15 cellular contexts compared by ENCODE assay signal in the genomic region with DNA sequence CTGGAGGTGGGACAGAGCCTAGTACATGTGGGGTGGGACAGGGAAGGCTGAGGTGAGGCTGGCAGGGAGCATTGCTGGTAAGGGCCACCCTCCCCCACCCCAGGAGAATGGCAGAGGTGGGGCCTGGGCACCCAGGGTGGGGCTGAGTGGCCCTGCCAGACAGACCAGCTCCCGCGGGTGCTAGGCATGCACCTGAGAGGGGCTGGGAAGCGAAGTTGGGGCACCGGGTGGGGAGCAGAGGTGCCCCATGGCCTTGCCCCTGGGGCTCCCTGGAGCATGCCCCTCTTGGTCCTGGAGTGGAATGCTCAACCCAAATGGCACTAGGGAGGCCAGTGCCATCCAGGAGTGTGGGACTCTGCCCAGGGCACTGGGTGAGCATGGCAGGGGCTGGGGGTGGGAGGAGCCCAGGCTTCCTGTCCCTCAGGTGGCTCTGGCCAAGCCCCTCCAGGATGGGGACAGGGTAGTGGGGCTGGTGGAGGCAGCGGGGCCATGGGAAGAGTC. TPM values are rescaled to one million over a fixed set of nuclear protein-coding genes. Genes with fewer than 3 reads are reported as not detected.
DNase-seq lines count a peak whose midpoint lies in the region; ATAC-seq and TF ChIP-seq lines count a peak whose summit lies in the region.
"Had no signal": no experiment of that assay in that cellular context is flagged by ENCODE, and none has a peak within 500 bp of the region (broad histone marks: within the 10 kb centered on the region; RNA-seq: fewer than 3 reads in every experiment).

No MANE protein-coding gene starts in this region.

- no peak for ATAC-seq in heart right ventricle
- no peak for ATAC-seq in HG02623 (IDR thresholded peaks at IDR 0.05; ENCODE audit: unreplicated experiment)
- ATAC-seq in GM18858 (IDR thresholded peaks at IDR 0.05; ENCODE audit: unreplicated experiment), result no peak
- ATAC-seq: SK-N-SH treated with all-trans-retinoic acid at 6 μM for 48 hours had no signal

- H3K4me1 ChIP-seq in BLaER1 (peaks cover 75% of the 10 kb centered on the region), heart right ventricle (peaks cover 37 to 89% (median 77%) of the 10 kb centered on the region in 9 donors), skeletal muscle satellite cell (ENCODE audit: control insufficient read depth, insufficient read depth, low read length) (peaks cover 46% of the 10 kb centered on the region)

- H3K36me3 ChIP-seq in BLaER1 (peaks cover 42% of the 10 kb centered on the region), heart right ventricle (peaks cover 0 to 35% (median 0%) of the 10 kb centered on the region in 9 donors), skeletal muscle satellite cell (ENCODE audit: insufficient read depth, low read length) (no peaks in the 10 kb centered on the region)
- H3K36me3 ChIP-seq: BE2C had no signal

- H3K9me3 ChIP-seq in BLaER1 (no peaks in the 10 kb centered on the region), heart right ventricle (no peaks in the 10 kb centered on the region), skeletal muscle satellite cell (replicated peaks; ENCODE audit: low read length) (no peaks in the 10 kb centered on the region)
- H3K9me3 ChIP-seq: BE2C had no signal

- H3K4me3 ChIP-seq in BLaER1 (peak overlapping the region; percentile 87), heart right ventricle (peak overlapping the region in 9 of 10 donors; percentile 56 to 98 (median 86)), skeletal muscle satellite cell (ENCODE audit: low read length) (no peak overlapping the region)

- peak overlapping the region; percentile 100 for H3K4me2 ChIP-seq in BLaER1
- peak overlapping the region; percentile 79 for H3K4me2 ChIP-seq in skeletal muscle satellite cell (ENCODE audit: low read length)

- WGBS in heart right ventricle, 2 donors, result 82 to 94% methylated on average over 5 of the region's 5 CpGs

- H3K27me3 ChIP-seq in BLaER1, result no peaks in the 10 kb centered on the region
- peaks cover 0 to 6% (median 0%) of the 10 kb centered on the region in 7 donors for H3K27me3 ChIP-seq in heart right ventricle
- H3K27me3 ChIP-seq in skeletal muscle satellite cell (ENCODE audit: control insufficient read depth, insufficient read depth, low read length), result peaks cover 55% of the 10 kb centered on the region

- POLR2A ChIA-PET in RWPE1 (lab: Yijun Ruan, JAX; ENCODE audit: low non-redundant PET), result no interaction called here

- intact Hi-C loops in heart right ventricle (cut with DNase I), result loop anchor here in 1 of 10 donors (5.0 kb wide), 1 partner anchor 47 kb away; no protein-coding TSS in a partner anchor

- H3K27ac ChIP-seq in BLaER1 (peak overlapping the region; percentile 96), RWPE1 (peak overlapping the region; percentile 89), heart right ventricle (peak overlapping the region in 6 of 10 donors; percentile 3 to 99 (median 96))

- TF ChIP-seq CTCF in RWPE1 (conservative IDR thresholded peaks at IDR 0.05; ENCODE audit: low read depth), result no peak
- no peak for TF ChIP-seq CTCF in heart right ventricle (IDR thresholded peaks at IDR 0.05)

- H3K9ac ChIP-seq in BLaER1 (peak overlapping the region; percentile 92), skeletal muscle satellite cell (ENCODE audit: low read depth, low read length) (no peak overlapping the region)

- CTCF ChIA-PET in RWPE1 (lab: Yijun Ruan, JAX), result interaction anchor here (0.7 to 7.2 kb wide), 4 partner anchors 19 to 349 kb away, joined by 3 to 57 read pairs (median 4); no protein-coding TSS in a partner anchor

- DNase-seq in RWPE1 (ENCODE audit: low spot score) (no peak), heart right ventricle (no peak)
- no peak for DNase-seq in activated CD4-positive, alpha-beta T cell treated with anti-CD3 and anti-CD28 coated beads for 48 hours
- no peak for DNase-seq in stimulated activated CD4-positive, alpha-beta T cell treated with anti-CD3 and anti-CD28 coated beads, Interleukin-1b, Interleukin-23, amount 100 ng/mL, for 48 hours
- DNase-seq: activated naive CD4-positive, alpha-beta T cell treated with Interleukin-2 at 50 U/mL for 16 hours; BE2C; GF-D8 had no signal

- H4K20me1 ChIP-seq in BLaER1, result peaks cover 52% of the 10 kb centered on the region

RNA-seq across cellular contexts. Expression of a gene that starts 1.3 kb away (rescaled TPM):
- total RNA-seq in heart right ventricle, result 100 to 1,000 TPM in 1 of 10 donors, 10 to 100 TPM in 9; 21.8 to 134 (median 42.0) TPM
- 100 to 1,000 TPM in 1 of 2 donors, 10 to 100 TPM in 1; 24.6 to 138 TPM for polyA plus RNA-seq in heart right ventricle
- 104 and 119 TPM in 2 replicates for total RNA-seq in skeletal muscle satellite cell (2012; rRNA removed)

RNA-seq across cellular contexts. Expression of a gene that starts 30.0 kb away (rescaled TPM):
- total RNA-seq in heart right ventricle, result 1 to 10 TPM in 2 of 10 donors, under 1 TPM in 4, not detected in 4; 0.16 to 2.0 (median 0.48) TPM
- polyA plus RNA-seq in heart right ventricle, result 1 to 10 TPM in 1 of 2 donors, under 1 TPM in 1; 0.51 to 1.2 TPM
- total RNA-seq in skeletal muscle satellite cell (2012; rRNA removed), result not detected in 2 replicates
- total RNA-seq: M059J had no signal
- polyA plus RNA-seq: neural cell had no signal

RNA-seq across cellular contexts. Expression of a gene that starts 40.5 kb away (rescaled TPM):
- total RNA-seq in heart right ventricle, result not detected
- polyA plus RNA-seq in heart right ventricle, result under 1 TPM in 1 of 2 donors, not detected in 1; 0.19 TPM
- not detected in 2 replicates for total RNA-seq in skeletal muscle satellite cell (2012; rRNA removed)
- total RNA-seq: H7, M059J had no signal
- polyA plus RNA-seq: neural cell had no signal
